7 cellular contexts compared by ENCODE assay signal in genomic region chr2:95642950-95643349, GRCh38. TPM values are rescaled to one million over a fixed set of nuclear protein-coding genes. Genes with fewer than 3 reads are reported as not detected.
"Had no signal": no experiment of that assay in that cellular context is flagged by ENCODE, and none has a peak within 500 bp of the region (broad histone marks: within the 10 kb centered on the region; RNA-seq: fewer than 3 reads in every experiment).

No MANE protein-coding gene starts in this region.

RNA-seq across cellular contexts. Expression of gene TRIM43, which starts 51.1 kb away (rescaled TPM):
- total RNA-seq: K562, M059J, OCI-LY7, PC-9, Right ventricle myocardium inferior, SJCRH30, SK-MEL-5 had no signal
- polyA plus RNA-seq: K562 had no signal
